ENCODE assay signal across 1 cellular context in the genomic region with DNA sequence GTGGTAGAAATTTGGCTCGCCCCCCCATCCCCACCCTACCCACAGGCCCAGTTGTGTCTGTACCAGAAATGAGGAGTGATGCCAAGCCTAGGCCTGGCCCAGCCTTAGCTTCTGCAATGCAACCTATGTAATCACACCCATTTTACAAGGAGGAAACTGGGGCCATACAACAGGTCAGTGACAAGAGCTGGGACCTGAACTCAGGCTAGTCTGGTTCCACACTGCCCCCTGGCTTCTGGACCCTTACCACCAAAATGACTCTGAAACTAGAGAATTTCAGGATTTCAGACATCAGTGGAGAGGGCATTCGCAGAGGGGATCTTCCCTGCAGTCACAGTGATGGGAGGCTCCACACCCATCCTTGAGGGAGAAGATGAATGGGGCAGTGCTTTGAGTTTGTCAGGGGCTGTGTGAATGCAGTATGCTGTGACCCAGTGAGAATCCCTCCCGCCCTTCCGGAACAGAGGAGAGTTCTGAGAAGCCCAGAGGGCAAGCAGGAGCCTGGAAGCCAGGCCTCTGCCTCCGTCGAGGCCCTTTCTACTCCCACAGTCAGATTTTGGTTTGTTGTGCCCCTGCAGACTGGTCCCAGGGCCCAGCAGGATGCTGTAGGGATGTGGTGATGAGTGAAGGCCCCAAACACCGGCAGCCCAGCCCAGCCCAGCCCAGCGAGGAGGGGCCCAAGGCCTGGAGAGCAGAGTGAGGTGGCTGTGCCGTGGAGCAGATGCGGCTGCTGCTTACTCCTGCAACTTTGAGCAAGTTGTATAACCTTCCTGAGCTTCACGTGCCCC.
TF ChIP-seq lines count a peak whose summit lies in the region.

No MANE protein-coding gene starts in this region.

TF ChIP-seq in IMR-90, 13 proteins besides CTCF, POLR2A, EP300 and RAD21 (continued from another document):
- TF ChIP-seq MAFK (IDR thresholded peaks at IDR 0.05; ENCODE audit: low read depth, low read length) (no peak), MAZ (IDR thresholded peaks at IDR 0.05; ENCODE audit: borderline replicate concordance, low read depth, low read length) (no peak)
